5 cellular contexts compared by ENCODE assay signal in the genomic region with DNA sequence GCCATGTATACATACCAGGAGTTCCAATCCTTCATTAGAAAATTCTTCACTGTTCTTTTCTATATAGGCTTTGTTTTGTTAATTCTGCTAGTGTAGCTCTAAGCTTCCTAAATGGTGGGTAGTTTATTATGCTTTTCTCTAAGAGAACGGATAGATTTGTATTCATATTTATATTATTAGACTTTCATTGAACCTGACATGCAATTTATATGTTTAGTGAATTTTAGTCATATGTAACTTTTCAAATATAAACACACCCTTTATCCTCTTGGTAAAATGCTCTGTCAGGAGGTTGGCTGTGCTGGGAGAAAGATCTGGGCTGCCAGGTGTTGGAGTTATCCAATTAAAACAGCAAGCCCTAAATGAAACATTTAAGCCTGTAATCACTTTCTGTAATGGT.
"Had no signal": no experiment of that assay in that cellular context is flagged by ENCODE, and none has a peak within 500 bp of the region (broad histone marks: within the 10 kb centered on the region; RNA-seq: fewer than 3 reads in every experiment).

No MANE protein-coding gene starts in this region.

- DNase-seq: GOT3, HCEC 1CT, IMR-90, KG1 had no signal

- ATAC-seq: K562 had no signal

- H3K4me3 ChIP-seq: K562 had no signal
